In the genomic region with DNA sequence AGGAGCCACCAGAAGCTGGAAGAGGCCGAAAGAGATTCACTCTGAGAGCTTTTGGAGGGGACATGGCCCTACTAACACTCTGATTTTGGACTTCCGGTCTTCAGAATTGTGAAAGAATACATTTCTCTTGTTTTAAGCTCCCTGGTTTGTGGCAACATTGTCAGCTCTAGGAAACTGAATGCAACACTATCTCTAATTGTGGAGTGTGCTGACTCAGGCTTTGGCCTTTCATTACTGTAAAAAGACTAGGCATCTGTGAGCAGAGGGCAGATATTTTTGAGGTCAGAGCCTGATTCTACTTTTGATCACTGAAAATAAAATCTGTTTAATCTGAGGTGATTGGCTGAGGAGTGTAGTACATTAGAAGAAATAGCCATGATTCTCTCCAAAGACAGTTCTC, we compare ENCODE assay signal across 26 cellular contexts.
A peak's percentile ranks its signal among the peaks of the same experiment; 100 is the strongest.
DNase-seq lines count a peak whose midpoint lies in the region; ATAC-seq, FAIRE-seq and TF ChIP-seq lines count a peak whose summit lies in the region.
"Had no signal": no experiment of that assay in that cellular context is flagged by ENCODE, and none has a peak within 500 bp of the region (broad histone marks: within the 10 kb centered on the region; RNA-seq: fewer than 3 reads in every experiment).

No MANE protein-coding gene starts in this region.

- TF ChIP-seq POLR2A in HepG2 (IDR thresholded peaks at IDR 0.05; ENCODE audit: insufficient read depth in 1 of 2, low read depth in 2 of 2, low read length in 2 of 2) (no peak), right lobe of liver (IDR thresholded peaks at IDR 0.05) (no peak)

- in situ Hi-C loops in HepG2 (cut with HindIII; ENCODE audit: extremely low pct_ligation_motif_present, low pct_unique_long_range_greater_than_20kb) = no loop called here

- BruUV-seq in HepG2 (replicated peaks; lab: Mats Ljungman, UMichigan) = no TSS peak

- WGBS in HepG2 (ENCODE audit: low lambda C conversion rate) = 4% methylated on average over 2 of the region's 2 CpGs
- 46% methylated on average over 2 of the region's 2 CpGs for WGBS in right lobe of liver (ENCODE audit: insufficient coverage, low coverage, low lambda C conversion rate, missing lambda C conversion rate)
- WGBS in aorta, 2 donors = 94 to 96% methylated on average over 2 of the region's 2 CpGs

- no peak for TF ChIP-seq EP300 in HepG2 (IDR thresholded peaks at IDR 0.05; ENCODE audit: low read depth in 2 of 2, low read length in 2 of 2)
- no peak for TF ChIP-seq EP300 in HepG2 (CRISPR knock-in tag; IDR thresholded peaks at IDR 0.05; ENCODE audit: borderline replicate concordance)

- intact Hi-C loops in HepG2 (cut with micrococcal nuclease; ENCODE audit: unreplicated experiment) (no loop called here), right lobe of liver (cut with DNase I) (no loop called here), lower lobe of right lung (cut with DNase I) (no loop called here), aorta (cut with DNase I) (no loop called here)

- no peaks in the 10 kb centered on the region for H3K36me3 Mint-ChIP-seq in activated naive CD4-positive, alpha-beta T cell treated with anti-CD3 and anti-CD28 coated beads, Interleukin-2, amount 50 U/mL, for 72 hours
- H3K36me3 Mint-ChIP-seq: brain, memory B cell had no signal

- H3K4me1 ChIP-seq in HepG2 (ENCODE audit: insufficient read depth, low read length) (no peaks in the 10 kb centered on the region), right lobe of liver (no peaks in the 10 kb centered on the region), OCI-LY3 (ENCODE audit: low read length) (peaks cover 52% of the 10 kb centered on the region), lower lobe of right lung (no peaks in the 10 kb centered on the region), aorta (ENCODE audit: control insufficient read depth in 1 of 2, insufficient read depth in 2 of 2, low read length in 2 of 2) (no peaks in the 10 kb centered on the region)
- H3K4me1 ChIP-seq: heart left ventricle, psoas muscle, SJSA1, upper lobe of left lung had no signal

- H3K9ac ChIP-seq in HepG2 (ENCODE audit: insufficient read depth, low read depth, low read length) (no peak overlapping the region), OCI-LY3 (ENCODE audit: low read length) (peak overlapping the region; percentile 61)

- H3K27ac ChIP-seq in HepG2 (ENCODE audit: extremely low read length, insufficient read depth, low read length) = no peak overlapping the region
- no peak overlapping the region for H3K27ac ChIP-seq in right lobe of liver
- peak overlapping the region; percentile 98 for H3K27ac ChIP-seq in OCI-LY3 (ENCODE audit: low read length)
- H3K27ac ChIP-seq in lower lobe of right lung = no peak overlapping the region
- no peak overlapping the region for H3K27ac ChIP-seq in aorta (ENCODE audit: low read depth in 1 of 2, low read length in 2 of 2)
- H3K27ac ChIP-seq: heart left ventricle, psoas muscle, SJSA1, upper lobe of left lung had no signal

- TF ChIP-seq RAD21 in HepG2 (CRISPR knock-in tag; IDR thresholded peaks at IDR 0.05) = no peak

- no peak overlapping the region for H3K27ac Mint-ChIP-seq in activated naive CD4-positive, alpha-beta T cell treated with anti-CD3 and anti-CD28 coated beads, Interleukin-2, amount 50 U/mL, for 72 hours
- H3K27ac Mint-ChIP-seq: activated CD8-positive, alpha-beta T cell treated with anti-CD3 and anti-CD28 coated beads, Interleukin-2, amount 10 ng/mL, durations not matched to agents 7 days and 5 days; brain; memory B cell had no signal

- H3K79me2 ChIP-seq in HepG2 (ENCODE audit: insufficient read depth, low read length) (no peaks in the 10 kb centered on the region), OCI-LY3 (ENCODE audit: low read length) (peaks cover 7% of the 10 kb centered on the region; the same call in 1 of the 2 replicates)

- no peak overlapping the region for H3K4me2 ChIP-seq in HepG2 (ENCODE audit: low read depth, low read length)
- H3K4me2 ChIP-seq in OCI-LY3 (ENCODE audit: low read length) = peak overlapping the region; percentile 92

- ATAC-seq in HepG2 = no peak
- ATAC-seq in right lobe of liver = no peak
- ATAC-seq in HG02623 (IDR thresholded peaks at IDR 0.05; ENCODE audit: unreplicated experiment) = peak; percentile 3
- ATAC-seq in lower lobe of right lung = no peak
- ATAC-seq in activated naive CD4-positive, alpha-beta T cell treated with anti-CD3 and anti-CD28 coated beads, Interleukin-2, amount 50 U/mL, for 72 hours = no peak
- no peak for ATAC-seq in HG03571 (IDR thresholded peaks at IDR 0.05; ENCODE audit: unreplicated experiment)
- no peak for ATAC-seq in aorta (ENCODE audit: low FRiP score)
- ATAC-seq: activated CD8-positive, alpha-beta T cell treated with anti-CD3 and anti-CD28 coated beads, Interleukin-2, amount 10 ng/mL, durations not matched to agents 7 days and 5 days; heart left ventricle; psoas muscle had no signal

- H3K36me3 ChIP-seq in HepG2 (replicated peaks in 1 of 2; ENCODE audit: control insufficient read depth in 1 of 2, insufficient read depth in 2 of 2, low read length in 2 of 2) (no peaks in the 10 kb centered on the region), right lobe of liver (no peaks in the 10 kb centered on the region), OCI-LY3 (replicated peaks; ENCODE audit: low read depth, low read length) (peaks cover 3% of the 10 kb centered on the region), lower lobe of right lung (no peaks in the 10 kb centered on the region), aorta (ENCODE audit: control insufficient read depth in 1 of 2, insufficient read depth in 2 of 2, low read length in 1 of 2) (no peaks in the 10 kb centered on the region)
- H3K36me3 ChIP-seq: heart left ventricle, SJSA1, upper lobe of left lung had no signal

- H3K9me3 Mint-ChIP-seq in activated naive CD4-positive, alpha-beta T cell treated with anti-CD3 and anti-CD28 coated beads, Interleukin-2, amount 50 U/mL, for 72 hours = no peaks in the 10 kb centered on the region
- H3K9me3 Mint-ChIP-seq: brain, memory B cell had no signal

- H4K20me1 ChIP-seq in HepG2 (ENCODE audit: insufficient read depth, low read length) (no peaks in the 10 kb centered on the region), OCI-LY3 (ENCODE audit: insufficient read depth, low read length) (no peaks in the 10 kb centered on the region)

- H3K27me3 ChIP-seq in HepG2 (ENCODE audit: control insufficient read depth in 1 of 2, insufficient read depth in 2 of 2, low read length in 2 of 2) (no peaks in the 10 kb centered on the region), right lobe of liver (no peaks in the 10 kb centered on the region), OCI-LY3 (ENCODE audit: low read depth, low read length) (no peaks in the 10 kb centered on the region), lower lobe of right lung (ENCODE audit: low read depth) (no peaks in the 10 kb centered on the region), aorta (ENCODE audit: control insufficient read depth in 1 of 2, insufficient read depth in 2 of 2, low read length in 1 of 2) (no peaks in the 10 kb centered on the region)
- H3K27me3 ChIP-seq: heart left ventricle, SJSA1, upper lobe of left lung had no signal

- TF ChIP-seq CTCF in HepG2 (CRISPR knock-in tag; IDR thresholded peaks at IDR 0.05) (no peak), right lobe of liver (IDR thresholded peaks at IDR 0.05) (no peak), OCI-LY3 (IDR thresholded peaks at IDR 0.05; ENCODE audit: low read depth, low read length) (no peak), lower lobe of right lung (IDR thresholded peaks at IDR 0.05) (no peak)

- DNase-seq in HepG2 (ENCODE audit: low spot score) = no peak
- no peak for DNase-seq in right lobe of liver
- DNase-seq in lower lobe of right lung = no peak
- DNase-seq in activated naive CD4-positive, alpha-beta T cell treated with anti-CD3 and anti-CD28 coated beads, Interleukin-2, amount 50 U/mL, for 72 hours (ENCODE audit: low spot score in 2 of 2) = no peak
- DNase-seq in aorta = no peak
- DNase-seq: activated CD4-positive, alpha-beta T cell treated with anti-CD3 and anti-CD28 coated beads for 1 hour; activated CD8-positive, alpha-beta T cell treated with anti-CD3 and anti-CD28 coated beads, Interleukin-2, amount 10 ng/mL, durations not matched to agents 7 days and 5 days; activated effector memory CD4-positive, alpha-beta T cell treated with anti-CD3 and anti-CD28 coated beads, Interleukin-2, amount 50 U/mL, for 16 hours; activated T-cell treated with anti-CD3 and anti-CD28 coated beads for 4 hours; DMS79; H7; heart left ventricle; kidney glomerular epithelial cell; NCI-H1436; NCI-H2107; NK-92 treated with Interleukin-12 subunit alpha and Interleukin-12 subunit beta, amount 100 ng/mL, for 24 hours; psoas muscle; T-helper 1 cell; upper lobe of left lung had no signal

- no peaks in the 10 kb centered on the region for H3K9me3 ChIP-seq in HepG2 (ENCODE audit: low read length)
- H3K9me3 ChIP-seq in right lobe of liver = no peaks in the 10 kb centered on the region
- H3K9me3 ChIP-seq in OCI-LY3 (ENCODE audit: insufficient read depth, low read length) = no peaks in the 10 kb centered on the region
- H3K9me3 ChIP-seq in lower lobe of right lung = no peaks in the 10 kb centered on the region
- H3K9me3 ChIP-seq in aorta (ENCODE audit: control insufficient read depth, low read length) = no peaks in the 10 kb centered on the region
- H3K9me3 ChIP-seq: heart left ventricle, psoas muscle, SJSA1, upper lobe of left lung had no signal

- no peak overlapping the region for H2AFZ ChIP-seq in HepG2 (ENCODE audit: low read length)
- H2AFZ ChIP-seq in OCI-LY3 (ENCODE audit: low read depth, low read length) = no peak overlapping the region

- CTCF ChIA-PET in HepG2 (lab: Yijun Ruan, JAX; ENCODE audit: low intra/inter-chr PET ratio, low total read pairs) = no interaction called here

- POLR2A ChIA-PET in HepG2 (lab: Yijun Ruan, JAX) = no interaction called here

- no peak for FAIRE-seq in HepG2 (lab: Jason Lieb, UNC)
- FAIRE-seq: TTC549 had no signal

- H3K4me3 ChIP-seq in HepG2 (replicated peaks in 1 of 3; ENCODE audit: insufficient read depth in 1 of 3, low read depth in 2 of 3, low read length in 3 of 3) (no peak overlapping the region), right lobe of liver (no peak overlapping the region), OCI-LY3 (ENCODE audit: low read length) (peak overlapping the region; percentile 57; the same call in 1 of the 2 replicates), lower lobe of right lung (no peak overlapping the region), aorta (ENCODE audit: low read length in 2 of 2) (no peak overlapping the region)
- H3K4me3 ChIP-seq: heart left ventricle, psoas muscle, SJSA1, upper lobe of left lung had no signal

TF ChIP-seq in HepG2, 621 proteins besides CTCF, POLR2A, EP300 and RAD21 (continues in another document):
- TF ChIP-seq TBX2 (CRISPR knock-in tag; IDR thresholded peaks at IDR 0.05; ENCODE audit: borderline replicate concordance) (no peak), SIN3B (IDR thresholded peaks at IDR 0.05; ENCODE audit: low read length) (no peak)
